In genomic region chr1:222095606-222096475, GRCh38 we compare ENCODE assay signal across 8 cellular contexts.
DNase-seq lines count a peak whose midpoint lies in the region; ATAC-seq and TF ChIP-seq lines count a peak whose summit lies in the region.

No MANE protein-coding gene starts in this region.

- peak overlapping the region; percentile 56 for H3K23ac ChIP-seq in trophoblast cell (ENCODE audit: low read length)

- H4K12ac ChIP-seq in trophoblast cell (ENCODE audit: low read depth, low read length), result no peak overlapping the region

- CTCF ChIA-PET in HCT116 (lab: Charles Lee), result interaction anchor here (0.6 to 2.1 kb wide), 4 partner anchors 10 to 369 kb away, joined by 3 to 18 read pairs (median 10); no protein-coding TSS in a partner anchor
- CTCF ChIA-PET in activated CD8-positive, alpha-beta T cell treated with anti-CD3 and anti-CD28 coated beads, Interleukin-2, amount 10 ng/mL, durations not matched to agents 7 days and 5 days (lab: Charles Lee), result interaction anchor here (0.6 to 4.0 kb wide), 11 partner anchors 9 to 496 kb away, joined by 3 to 34 read pairs (median 3); no protein-coding TSS in a partner anchor

- TF ChIP-seq EP300 in esophagus muscularis mucosa (IDR thresholded peaks at IDR 0.05), result no peak

- no peak overlapping the region for H3K27ac Mint-ChIP-seq in activated CD8-positive, alpha-beta T cell treated with anti-CD3 and anti-CD28 coated beads, Interleukin-2, amount 10 ng/mL, durations not matched to agents 7 days and 5 days

- no peaks in the 10 kb centered on the region for H3K9me2 ChIP-seq in HCT116 (ENCODE audit: insufficient read depth)

- H2BK120ac ChIP-seq in trophoblast cell (ENCODE audit: insufficient read depth, low read length, poor library complexity), result no peak overlapping the region

- H3K4me1 ChIP-seq in HCT116 (ENCODE audit: control insufficient read depth in 1 of 2, insufficient read depth in 2 of 2, low read length in 2 of 2), result peaks cover 0 to 3% of the 10 kb centered on the region in 2 experiments; a peak in 1 of 4 replicates
- H3K4me1 ChIP-seq in esophagus muscularis mucosa, result no peaks in the 10 kb centered on the region
- no peaks in the 10 kb centered on the region for H3K4me1 ChIP-seq in trophoblast cell (ENCODE audit: control insufficient read depth in 1 of 2, insufficient read depth in 2 of 2, low read length in 2 of 2)

- no peaks in the 10 kb centered on the region for H3K36me3 Mint-ChIP-seq in activated CD8-positive, alpha-beta T cell treated with anti-CD3 and anti-CD28 coated beads, Interleukin-2, amount 10 ng/mL, durations not matched to agents 7 days and 5 days (ENCODE audit: low read depth)

- H3K27ac ChIP-seq in HCT116 (ENCODE audit: low read depth, low read length) (no peak overlapping the region), esophagus muscularis mucosa (replicated peaks in 1 of 4) (no peak overlapping the region), trophoblast cell (ENCODE audit: low read depth, low read length) (no peak overlapping the region)

- no peak overlapping the region for H2AK5ac ChIP-seq in trophoblast cell (ENCODE audit: low read length)

- 60% methylated on average over 11 of the region's 11 CpGs for WGBS in esophagus muscularis mucosa
- WGBS in trophoblast cell (ENCODE audit: extremely low coverage, insufficient coverage, insufficient read length), result no CpG with 5 or more reads among the region's 11 CpGs

- DNase-seq in HCT116 (ENCODE audit: low read depth, low spot score) (peak; percentile 31), NB4 (ENCODE audit: low read depth) (peak; percentile 52), esophagus muscularis mucosa (ENCODE audit: extremely low spot score) (peak; percentile 93), trophoblast cell (peak; percentile 16 to 70), kidney glomerular epithelial cell (lab: John Stamatoyannopoulos, UW) (no peak), KG1 (lab: John Stamatoyannopoulos, UW) (no peak)
- peak; percentile 64 for DNase-seq in activated CD8-positive, alpha-beta T cell treated with anti-CD3 and anti-CD28 coated beads, Interleukin-2, amount 10 ng/mL, durations not matched to agents 7 days and 5 days

- H4K20me1 ChIP-seq in HCT116 (ENCODE audit: insufficient read depth), result no peaks in the 10 kb centered on the region

- POLR2A ChIA-PET in HCT116 (lab: Charles Lee), result no interaction called here
- POLR2A ChIA-PET in activated CD8-positive, alpha-beta T cell treated with anti-CD3 and anti-CD28 coated beads, Interleukin-2, amount 10 ng/mL, durations not matched to agents 7 days and 5 days (lab: Charles Lee), result no interaction called here

- TF ChIP-seq RAD21 in HCT116 (IDR thresholded peaks at IDR 0.05; ENCODE audit: low read depth), result peak; percentile 64

- H3K9me3 ChIP-seq in HCT116 (ENCODE audit: control insufficient read depth in 1 of 2, insufficient read depth in 1 of 2, low read depth in 1 of 2, low read length in 2 of 2) (no peaks in the 10 kb centered on the region), esophagus muscularis mucosa (no peaks in the 10 kb centered on the region), trophoblast cell (ENCODE audit: insufficient read depth, low read depth, low read length) (no peaks in the 10 kb centered on the region)

- no TSS peak for BruUV-seq in HCT116 (replicated peaks; lab: Mats Ljungman, UMichigan)

- H2BK5ac ChIP-seq in trophoblast cell (ENCODE audit: low read depth, low read length, poor library complexity), result no peak overlapping the region

- H3K27me3 Mint-ChIP-seq in activated CD8-positive, alpha-beta T cell treated with anti-CD3 and anti-CD28 coated beads, Interleukin-2, amount 10 ng/mL, durations not matched to agents 7 days and 5 days (ENCODE audit: low read depth), result no peaks in the 10 kb centered on the region

- H2AFZ ChIP-seq in HCT116 (ENCODE audit: low read depth, low read length, poor library complexity, severe bottlenecking), result no peak overlapping the region
- H2AFZ ChIP-seq in trophoblast cell (ENCODE audit: insufficient read depth, low read length, poor library complexity), result no peak overlapping the region

- H3K4ac ChIP-seq in trophoblast cell (ENCODE audit: low read depth, low read length), result no peak overlapping the region

- no peaks in the 10 kb centered on the region for H3K27me3 ChIP-seq in HCT116 (ENCODE audit: insufficient read depth, low read length)
- H3K27me3 ChIP-seq in esophagus muscularis mucosa, result no peaks in the 10 kb centered on the region
- H3K27me3 ChIP-seq in trophoblast cell (ENCODE audit: insufficient read depth, low read length), result no peaks in the 10 kb centered on the region

- intact Hi-C loops in HCT116 (cut with micrococcal nuclease) (loop anchor here (1.0 kb wide), 1 partner anchor 359 kb away; no protein-coding TSS in a partner anchor), esophagus muscularis mucosa (cut with DNase I) (loop anchor here (10.0 kb wide), 1 partner anchor 359 kb away; no protein-coding TSS in a partner anchor)

- no peak overlapping the region for H3K18ac ChIP-seq in trophoblast cell (ENCODE audit: low read length)

- H3K36me3 ChIP-seq in HCT116 (ENCODE audit: control insufficient read depth in 1 of 2, insufficient read depth in 2 of 2, low read length in 2 of 2) (no peaks in the 10 kb centered on the region), esophagus muscularis mucosa (no peaks in the 10 kb centered on the region), trophoblast cell (ENCODE audit: control insufficient read depth in 1 of 2, insufficient read depth in 2 of 2, low read length in 2 of 2) (no peaks in the 10 kb centered on the region)

- RAD21 ChIA-PET in HCT116 (lab: Charles Lee; ENCODE audit: low non-redundant PET in 1 of 2, low total read pairs in 2 of 2, uncharacterized antibody in 2 of 2, unreplicated experiment in 2 of 2), result no interaction called here

- H3K79me1 ChIP-seq in trophoblast cell (ENCODE audit: low read length), result no peaks in the 10 kb centered on the region

- H3K4me1 Mint-ChIP-seq in activated CD8-positive, alpha-beta T cell treated with anti-CD3 and anti-CD28 coated beads, Interleukin-2, amount 10 ng/mL, durations not matched to agents 7 days and 5 days (ENCODE audit: low read depth), result no peaks in the 10 kb centered on the region

- ATAC-seq in HCT116, result peak; percentile 96
- peak; percentile 73 for ATAC-seq in activated CD8-positive, alpha-beta T cell treated with anti-CD3 and anti-CD28 coated beads, Interleukin-2, amount 10 ng/mL, durations not matched to agents 7 days and 5 days

- H3K14ac ChIP-seq in trophoblast cell (ENCODE audit: low read length), result no peak overlapping the region

- no peak overlapping the region for H3K4me2 ChIP-seq in HCT116 (ENCODE audit: low read length)
- no peak overlapping the region for H3K4me2 ChIP-seq in trophoblast cell (ENCODE audit: low read length)

- TF ChIP-seq CTCF in GM12875 (IDR thresholded peaks at IDR 0.05; ENCODE audit: borderline replicate concordance, insufficient read depth, low read depth, low read length) (peak; percentile 93), HCT116 (IDR thresholded peaks at IDR 0.05 in 2 of 3, conservative IDR thresholded peaks at IDR 0.05 in 1 of 3; ENCODE audit: borderline replicate concordance in 1 of 3, insufficient read depth in 1 of 3, low read depth in 2 of 3, low read length in 2 of 3) (peak; percentile 47 to 96 (median 96); a peak in 5 of 6 replicates), NB4 (IDR thresholded peaks at IDR 0.05; ENCODE audit: low read depth, low read length) (peak; percentile 95), esophagus muscularis mucosa (IDR thresholded peaks at IDR 0.05) (peak; percentile 48 to 76 (median 60))

- H3K4me3 ChIP-seq in GM12875 (ENCODE audit: low read depth, low read length) (no peak overlapping the region), HCT116 (replicated peaks in 1 of 2; ENCODE audit: low read depth in 1 of 2, low read length in 2 of 2) (no peak overlapping the region), NB4 (ENCODE audit: low read depth, low read length) (no peak overlapping the region), esophagus muscularis mucosa (no peak overlapping the region), trophoblast cell (ENCODE audit: low read depth, low read length) (no peak overlapping the region)

- H4K91ac ChIP-seq in trophoblast cell (ENCODE audit: low read depth, low read length), result no peak overlapping the region

- H3K79me2 ChIP-seq in HCT116 (ENCODE audit: insufficient read depth, low read length), result no peaks in the 10 kb centered on the region
- no peaks in the 10 kb centered on the region for H3K79me2 ChIP-seq in trophoblast cell (ENCODE audit: control insufficient read depth, insufficient read depth, low read length, poor library complexity)

- H4K8ac ChIP-seq in trophoblast cell (ENCODE audit: low read depth, low read length), result no peak overlapping the region

- H3K9ac ChIP-seq in HCT116 (ENCODE audit: low read length), result no peak overlapping the region
- H3K9ac ChIP-seq in trophoblast cell (ENCODE audit: low read length), result peak overlapping the region; percentile 35

- TF ChIP-seq POLR2A in HCT116 (IDR thresholded peaks at IDR 0.05; ENCODE audit: borderline replicate concordance, extremely low read depth, insufficient read depth, insufficient read length) (no peak), NB4 (IDR thresholded peaks at IDR 0.05; ENCODE audit: extremely low read depth, insufficient read length) (no peak), esophagus muscularis mucosa (IDR thresholded peaks at IDR 0.05; ENCODE audit: low read depth) (no peak)

- H3K4me3 Mint-ChIP-seq in activated CD8-positive, alpha-beta T cell treated with anti-CD3 and anti-CD28 coated beads, Interleukin-2, amount 10 ng/mL, durations not matched to agents 7 days and 5 days, result no peak overlapping the region

- H3K9me3 Mint-ChIP-seq in activated CD8-positive, alpha-beta T cell treated with anti-CD3 and anti-CD28 coated beads, Interleukin-2, amount 10 ng/mL, durations not matched to agents 7 days and 5 days (ENCODE audit: insufficient read depth), result no peaks in the 10 kb centered on the region

- no peak overlapping the region for H2BK12ac ChIP-seq in trophoblast cell (ENCODE audit: low read length)

TF ChIP-seq in HCT116, 20 proteins besides CTCF, POLR2A, EP300 and RAD21 (continues in another document):
- TF ChIP-seq POLR2AphosphoS5 (IDR thresholded peaks at IDR 0.05; ENCODE audit: low read depth, low read length) (no peak), TCF7L2 (IDR thresholded peaks at IDR 0.05; ENCODE audit: borderline replicate concordance, extremely low read depth, insufficient read depth, insufficient read length) (no peak), SIN3A (IDR thresholded peaks at IDR 0.05; ENCODE audit: low read depth) (no peak)

Comparison
In these comparisons a context has a peak if more than half of its experiments do, and no peak if none do; other contexts are left out.
1. DNase-seq: peak in HCT116 (single experiment), NB4 (single experiment), activated CD8-positive, alpha-beta T cell treated with anti-CD3 and anti-CD28 coated beads, Interleukin-2, amount 10 ng/mL, durations not matched to agents 7 days and 5 days (single experiment), esophagus muscularis mucosa (single experiment) and trophoblast cell (2 of 2); none in kidney glomerular epithelial cell (single experiment) and KG1 (single experiment).
2. Peak in every context shown above with its lines, with median percentiles within 50 percentile points of each other: CTCF ChIP-seq.